In genomic region chr6:84314377-84314898, GRCh38 we compare ENCODE assay signal across 15 cellular contexts.
"Had no signal": no experiment of that assay in that cellular context is flagged by ENCODE, and none has a peak within 500 bp of the region (broad histone marks: within the 10 kb centered on the region; RNA-seq: fewer than 3 reads in every experiment).

No MANE protein-coding gene starts in this region.

- H3K9me3 ChIP-seq: ascending aorta, uterus had no signal

- H3K4me1 ChIP-seq: ascending aorta, left ventricle myocardium inferior, stomach, uterus had no signal

- H3K27ac ChIP-seq: ascending aorta, coronary artery, left ventricle myocardium inferior, stomach, uterus had no signal

- ATAC-seq: activated T-cell treated with anti-CD3 and anti-CD28 coated beads, Interleukin-2, amount 50 U/mL, for 72 hours; T-helper 17 cell had no signal

- DNase-seq: activated CD4-positive, alpha-beta T cell treated with anti-CD3 and anti-CD28 coated beads, Interleukin-2, amount 50 U/mL, for 48 hours; activated CD4-positive, CD25-positive, alpha-beta regulatory T cell treated with anti-CD3 and anti-CD28 coated beads, Interleukin-2, amount 50 U/mL, for 72 hours; activated T-cell treated with anti-CD3 and anti-CD28 coated beads, Interleukin-2, amount 50 U/mL, for 72 hours; effector CD4-positive, alpha-beta T cell; kidney; left ventricle myocardium inferior; nephron progenitor cell; stimulated activated CD4-positive, alpha-beta T cell treated with anti-CD3 and anti-CD28 coated beads, Interleukin-4, amount 100 ng/mL, for 4 hours; stomach; T-helper 17 cell; uterus had no signal

- H3K27ac Mint-ChIP-seq: activated T-cell treated with anti-CD3 and anti-CD28 coated beads, Interleukin-2, amount 50 U/mL, for 72 hours; memory B cell; nephron progenitor cell; T-helper 17 cell had no signal

- H3K4me1 Mint-ChIP-seq: memory B cell, nephron progenitor cell, T-helper 17 cell had no signal

- H3K36me3 ChIP-seq: ascending aorta, left ventricle myocardium inferior, stomach, uterus had no signal

- H3K4me3 Mint-ChIP-seq: activated T-cell treated with anti-CD3 and anti-CD28 coated beads, Interleukin-2, amount 50 U/mL, for 72 hours; memory B cell; nephron progenitor cell; T-helper 17 cell had no signal

- H3K27me3 Mint-ChIP-seq: memory B cell, T-helper 17 cell had no signal

- H3K36me3 Mint-ChIP-seq: memory B cell had no signal

- H3K4me3 ChIP-seq: ascending aorta, coronary artery, left ventricle myocardium inferior, skin epidermis, stomach, uterus had no signal

- H3K9me3 Mint-ChIP-seq: nephron progenitor cell had no signal
